In the genomic region with DNA sequence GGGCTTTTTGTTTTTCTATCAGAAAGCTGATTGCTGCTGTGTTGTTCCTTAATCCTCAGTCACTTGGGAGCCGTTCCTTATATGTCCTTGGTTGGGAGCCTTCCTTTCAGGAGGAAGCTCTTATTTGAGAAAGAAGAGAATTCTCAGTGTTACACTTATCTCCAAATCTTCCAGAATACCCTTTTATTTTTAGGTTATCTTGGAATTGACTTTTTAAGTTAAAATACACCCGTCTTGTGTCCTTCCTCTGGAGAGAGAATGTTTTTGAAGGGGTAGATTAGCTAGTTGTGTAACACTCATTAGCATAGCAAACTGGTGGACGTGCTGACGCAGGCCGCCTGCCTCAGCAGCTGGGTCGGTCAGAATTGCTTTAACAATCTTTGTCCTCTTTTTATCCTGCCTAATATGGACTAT, we compare ENCODE assay signal across 10 cellular contexts. TPM values are rescaled to one million over a fixed set of nuclear protein-coding genes. Genes with fewer than 3 reads are reported as not detected.
A peak's percentile ranks its signal among the peaks of the same experiment; 100 is the strongest.
DNase-seq lines count a peak whose midpoint lies in the region; ATAC-seq and TF ChIP-seq lines count a peak whose summit lies in the region.
"Had no signal": no experiment of that assay in that cellular context is flagged by ENCODE, and none has a peak within 500 bp of the region (broad histone marks: within the 10 kb centered on the region; RNA-seq: fewer than 3 reads in every experiment).

No MANE protein-coding gene starts in this region.

- H3K36me3 Mint-ChIP-seq in MCF 10A (ENCODE audit: insufficient read depth, unreplicated experiment), result no peaks in the 10 kb centered on the region
- H3K36me3 Mint-ChIP-seq in nephron progenitor cell (ENCODE audit: low read depth), result peaks cover 35% of the 10 kb centered on the region

- BruUV-seq in MCF 10A (replicated peaks; lab: Mats Ljungman, UMichigan), result no TSS peak

- H3K9me3 Mint-ChIP-seq in MCF 10A (ENCODE audit: unreplicated experiment), result no peaks in the 10 kb centered on the region
- peaks cover 26% of the 10 kb centered on the region for H3K9me3 Mint-ChIP-seq in nephron progenitor cell

- H3K27me3 ChIP-seq in breast epithelium (no peaks in the 10 kb centered on the region), cardiac muscle cell (no peaks in the 10 kb centered on the region)

- TF ChIP-seq POLR2A in breast epithelium (IDR thresholded peaks at IDR 0.05), result no peak

- no peak overlapping the region for H3K4me3 ChIP-seq in breast epithelium
- no peak overlapping the region for H3K4me3 ChIP-seq in cardiac muscle cell

- H3K27me3 Mint-ChIP-seq in MCF 10A (ENCODE audit: insufficient read depth, unreplicated experiment) (no peaks in the 10 kb centered on the region), nephron progenitor cell (ENCODE audit: low read depth, poor library complexity) (no peaks in the 10 kb centered on the region)
- H3K27me3 Mint-ChIP-seq: activated CD4-positive, alpha-beta T cell treated with anti-CD3 and anti-CD28 coated beads for 36 hours had no signal

- no peak for DNase-seq in breast epithelium (ENCODE audit: low spot score in 2 of 2)
- no peak for DNase-seq in MCF 10A (ENCODE audit: unreplicated experiment)
- DNase-seq in cardiac muscle cell (ENCODE audit: low read depth in 1 of 2, low spot score in 1 of 2), result peak; percentile 51 to 82
- peak; percentile 8 for DNase-seq in nephron progenitor cell
- DNase-seq in stimulated activated CD4-positive, alpha-beta T cell treated with anti-CD3 and anti-CD28 coated beads, Interleukin-15, amount 100 ng/mL, for 24 hours, result no peak
- DNase-seq in NCI-H345 (lab: John Stamatoyannopoulos, UW), result no peak
- no peak for DNase-seq in NCI-H2029 treated with DMSO at 0.1 percent for 48 hours (lab: John Stamatoyannopoulos, UW)
- DNase-seq: activated CD4-positive, alpha-beta T cell treated with anti-CD3 and anti-CD28 coated beads for 36 hours; stimulated activated CD4-positive, alpha-beta T cell treated with anti-CD3 and anti-CD28 coated beads, Interleukin-4, amount 100 ng/mL, for 24 hours had no signal

- POLR2A ChIA-PET in MCF 10A (lab: Yijun Ruan, JAX), result interaction anchor here (1.1 kb wide), 1 partner anchor 14 kb away, joined by 3 read pairs; no protein-coding TSS in a partner anchor

- no peaks in the 10 kb centered on the region for H3K4me1 Mint-ChIP-seq in MCF 10A (ENCODE audit: insufficient read depth, unreplicated experiment)
- H3K4me1 Mint-ChIP-seq in nephron progenitor cell, result peaks cover 60% of the 10 kb centered on the region

- ATAC-seq in SK-N-SH treated with all-trans-retinoic acid at 6 μM for 48 hours, result no peak
- ATAC-seq: activated CD4-positive, alpha-beta T cell treated with anti-CD3 and anti-CD28 coated beads for 36 hours had no signal

- H3K4me3 Mint-ChIP-seq in MCF 10A (ENCODE audit: unreplicated experiment) (no peak overlapping the region), nephron progenitor cell (peak overlapping the region; percentile 37)
- H3K4me3 Mint-ChIP-seq: activated CD4-positive, alpha-beta T cell treated with anti-CD3 and anti-CD28 coated beads for 36 hours had no signal

- no peaks in the 10 kb centered on the region for H3K4me1 ChIP-seq in breast epithelium
- peaks cover 11% of the 10 kb centered on the region for H3K4me1 ChIP-seq in cardiac muscle cell (ENCODE audit: low read depth)

- CTCF ChIA-PET in MCF 10A (lab: Yijun Ruan, JAX), result interaction anchor here (0.6 kb wide), 2 partner anchors 35 to 214 kb away, joined by 3 to 4 read pairs; no protein-coding TSS in a partner anchor

- H3K9me3 ChIP-seq in breast epithelium, result no peaks in the 10 kb centered on the region
- no peaks in the 10 kb centered on the region for H3K9me3 ChIP-seq in cardiac muscle cell (ENCODE audit: low read depth)

- TF ChIP-seq CTCF in breast epithelium (IDR thresholded peaks at IDR 0.05) (no peak), MCF 10A (IDR thresholded peaks at IDR 0.05; ENCODE audit: unreplicated experiment) (no peak), cardiac muscle cell (IDR thresholded peaks at IDR 0.05; ENCODE audit: low read depth, low read length) (no peak), nephron progenitor cell (IDR thresholded peaks at IDR 0.05) (no peak)

- H3K27ac ChIP-seq in breast epithelium (peak overlapping the region; percentile 41 to 45), cardiac muscle cell (peak overlapping the region; percentile 79)

- H3K36me3 ChIP-seq in breast epithelium (no peaks in the 10 kb centered on the region), cardiac muscle cell (no peaks in the 10 kb centered on the region)

- H3K27ac Mint-ChIP-seq in MCF 10A (ENCODE audit: low read depth, unreplicated experiment) (no peak overlapping the region), nephron progenitor cell (peak overlapping the region; percentile 96)
- H3K27ac Mint-ChIP-seq: activated CD4-positive, alpha-beta T cell treated with anti-CD3 and anti-CD28 coated beads for 36 hours had no signal

- intact Hi-C loops in breast epithelium (cut with DNase I; ENCODE audit: low total_unique reads) (no loop called here), MCF 10A (cut with micrococcal nuclease) (no loop called here)

TF ChIP-seq in SK-N-SH treated with all-trans-retinoic acid at 6 μM for 48 hours, 23 proteins besides CTCF, POLR2A, EP300 and RAD21 (continues in another document):
- TF ChIP-seq ZNF565 (CRISPR knock-in tag; conservative IDR thresholded peaks at IDR 0.05; ENCODE audit: low read depth) (no peak), PATZ1 (CRISPR knock-in tag; IDR thresholded peaks at IDR 0.05; ENCODE audit: borderline replicate concordance) (no peak), ZFP30 (CRISPR knock-in tag; IDR thresholded peaks at IDR 0.05) (no peak), TOX (CRISPR knock-in tag; IDR thresholded peaks at IDR 0.05; ENCODE audit: borderline replicate concordance) (no peak), CSDC2 (CRISPR knock-in tag; IDR thresholded peaks at IDR 0.05) (no peak), PPARA (CRISPR knock-in tag; IDR thresholded peaks at IDR 0.05; ENCODE audit: borderline replicate concordance) (no peak), CREB5 (CRISPR knock-in tag; IDR thresholded peaks at IDR 0.05; ENCODE audit: low read depth) (no peak), ZNF70 (CRISPR knock-in tag; IDR thresholded peaks at IDR 0.05) (no peak), SNAI2 (CRISPR knock-in tag; IDR thresholded peaks at IDR 0.05) (no peak), BACH2 (CRISPR knock-in tag; IDR thresholded peaks at IDR 0.05; ENCODE audit: borderline replicate concordance) (no peak), ISL1 (CRISPR knock-in tag; IDR thresholded peaks at IDR 0.05) (no peak), ARNTL (CRISPR knock-in tag; IDR thresholded peaks at IDR 0.05; ENCODE audit: borderline replicate concordance, low read depth) (no peak), ZFP3 (CRISPR knock-in tag; IDR thresholded peaks at IDR 0.05) (no peak)
- TF ChIP-seq, protein P1, sequence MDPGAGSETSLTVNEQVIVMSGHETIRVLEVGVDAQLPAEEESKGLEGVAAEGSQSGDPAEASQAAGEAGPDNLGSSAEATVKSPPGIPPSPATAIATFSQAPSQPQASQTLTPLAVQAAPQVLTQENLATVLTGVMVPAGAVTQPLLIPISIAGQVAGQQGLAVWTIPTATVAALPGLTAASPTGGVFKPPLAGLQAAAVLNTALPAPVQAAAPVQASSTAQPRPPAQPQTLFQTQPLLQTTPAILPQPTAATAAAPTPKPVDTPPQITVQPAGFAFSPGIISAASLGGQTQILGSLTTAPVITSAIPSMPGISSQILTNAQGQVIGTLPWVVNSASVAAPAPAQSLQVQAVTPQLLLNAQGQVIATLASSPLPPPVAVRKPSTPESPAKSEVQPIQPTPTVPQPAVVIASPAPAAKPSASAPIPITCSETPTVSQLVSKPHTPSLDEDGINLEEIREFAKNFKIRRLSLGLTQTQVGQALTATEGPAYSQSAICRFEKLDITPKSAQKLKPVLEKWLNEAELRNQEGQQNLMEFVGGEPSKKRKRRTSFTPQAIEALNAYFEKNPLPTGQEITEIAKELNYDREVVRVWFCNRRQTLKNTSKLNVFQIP (CRISPR knock-in tag; IDR thresholded peaks at IDR 0.05; ENCODE audit: borderline replicate concordance, low read depth), result no peak

RNA-seq across cellular contexts. Expression of gene LRRC8B, which starts 42.1 kb away (rescaled TPM):
- total RNA-seq in breast epithelium (10 to 100 TPM; 11.5 to 25.3 (median 12.3) TPM), MCF 10A (2022) (7.0 and 9.7 TPM in 2 replicates), cardiac muscle cell (5.8 and 6.0 TPM in 2 replicates)
- polyA plus RNA-seq in cardiac muscle cell, result 6.6 and 13.4 TPM in 2 replicates

Comparison
In these comparisons a context has a peak if more than half of its experiments do, and no peak if none do; other contexts are left out.
1. DNase-seq: peak in cardiac muscle cell (2 of 2) and nephron progenitor cell (single experiment); none in breast epithelium (0 of 2), MCF 10A (single experiment), stimulated activated CD4-positive, alpha-beta T cell treated with anti-CD3 and anti-CD28 coated beads, Interleukin-15, amount 100 ng/mL, for 24 hours (single experiment), NCI-H345 (single experiment) and NCI-H2029 treated with DMSO at 0.1 percent for 48 hours (single experiment).